ENCODE assay signal across 27 cellular contexts in the genomic region with DNA sequence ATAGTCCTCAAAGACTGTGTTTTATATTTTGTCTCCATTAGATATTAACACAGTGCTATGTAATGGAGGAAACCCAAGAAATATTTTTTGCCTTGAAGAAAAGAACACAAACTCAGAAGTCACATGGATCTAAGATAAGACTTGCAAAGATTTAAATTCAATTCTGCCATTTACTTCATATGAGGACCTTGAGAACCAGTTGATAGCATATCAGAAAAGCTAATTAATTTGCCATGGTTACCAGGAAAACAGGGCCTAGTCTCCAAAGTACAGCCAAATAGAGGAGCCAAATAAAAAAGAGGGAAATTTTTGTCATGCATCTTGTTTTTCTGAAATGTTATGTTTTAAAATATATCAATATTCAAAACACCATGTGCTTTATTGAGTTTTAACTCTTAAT. TPM values are rescaled to one million over a fixed set of nuclear protein-coding genes. Genes with fewer than 3 reads are reported as not detected.
DNase-seq lines count a peak whose midpoint lies in the region; ATAC-seq, FAIRE-seq and TF ChIP-seq lines count a peak whose summit lies in the region.
"Had no signal": no experiment of that assay in that cellular context is flagged by ENCODE, and none has a peak within 500 bp of the region (broad histone marks: within the 10 kb centered on the region; RNA-seq: fewer than 3 reads in every experiment).

No MANE protein-coding gene starts in this region.

- no peak overlapping the region for H3K27ac Mint-ChIP-seq in astrocyte (ENCODE audit: unreplicated experiment)
- no peak overlapping the region for H3K27ac Mint-ChIP-seq in T-helper 17 cell
- H3K27ac Mint-ChIP-seq: CD4-positive, alpha-beta T cell had no signal

- H3K36me3 Mint-ChIP-seq in astrocyte (ENCODE audit: low read depth, unreplicated experiment) (no peaks in the 10 kb centered on the region), T-helper 17 cell (ENCODE audit: low read depth) (peaks cover 2% of the 10 kb centered on the region)

- H3K4me3 ChIP-seq in astrocyte (ENCODE audit: insufficient read depth, low read depth, low read length) (no peak overlapping the region), mesendoderm (ENCODE audit: low read length) (no peak overlapping the region)
- H3K4me3 ChIP-seq: BLaER1, PC-9, SJSA1 had no signal

- no peaks in the 10 kb centered on the region for H3K9me3 Mint-ChIP-seq in astrocyte (ENCODE audit: unreplicated experiment)
- H3K9me3 Mint-ChIP-seq: CD4-positive, alpha-beta T cell had no signal

- no peak overlapping the region for H4K8ac ChIP-seq in mesendoderm (ENCODE audit: low read depth, low read length)

- peaks cover 5% of the 10 kb centered on the region for H3K4me1 ChIP-seq in astrocyte (ENCODE audit: insufficient read depth, low read length)
- no peaks in the 10 kb centered on the region for H3K4me1 ChIP-seq in mesendoderm (ENCODE audit: control insufficient read depth, low read depth, low read length)
- H3K4me1 ChIP-seq: SJSA1 had no signal

- H2BK120ac ChIP-seq in mesendoderm (ENCODE audit: low read depth, low read length), result no peak overlapping the region

- H3K4me3 Mint-ChIP-seq in astrocyte (ENCODE audit: unreplicated experiment) (no peak overlapping the region), T-helper 17 cell (no peak overlapping the region)
- H3K4me3 Mint-ChIP-seq: CD4-positive, alpha-beta T cell had no signal

- no peak overlapping the region for H2BK15ac ChIP-seq in mesendoderm (replicated peaks; ENCODE audit: low read depth)

- no peak overlapping the region for H3K4ac ChIP-seq in mesendoderm (ENCODE audit: low read depth, low read length)

- no peaks in the 10 kb centered on the region for H4K20me1 ChIP-seq in astrocyte (ENCODE audit: insufficient read depth, low read length)
- H4K20me1 ChIP-seq: BLaER1 had no signal

- no peak overlapping the region for H3K18ac ChIP-seq in mesendoderm (ENCODE audit: low read length)

- H3K9me3 ChIP-seq in astrocyte (ENCODE audit: insufficient read depth, low read depth, low read length) (no peaks in the 10 kb centered on the region), T-helper 17 cell (ENCODE audit: control insufficient read depth, low read length, poor library complexity, severe bottlenecking) (no peaks in the 10 kb centered on the region)
- H3K9me3 ChIP-seq: BLaER1, SJSA1 had no signal

- no peak overlapping the region for H3K23ac ChIP-seq in mesendoderm (ENCODE audit: low read length)

- H3K27ac ChIP-seq in astrocyte (ENCODE audit: low read depth, low read length), result no peak overlapping the region
- H3K27ac ChIP-seq in mesendoderm (ENCODE audit: low read depth, low read length), result no peak overlapping the region
- H3K27ac ChIP-seq: 22Rv1, BLaER1, KMS-11, PC-9, SJSA1 had no signal

- no peak overlapping the region for H2AFZ ChIP-seq in astrocyte (ENCODE audit: low read depth, low read length)
- H2AFZ ChIP-seq: PC-9 had no signal

- no peaks in the 10 kb centered on the region for H3K36me3 ChIP-seq in astrocyte (ENCODE audit: insufficient read depth, low read length)
- no peaks in the 10 kb centered on the region for H3K36me3 ChIP-seq in mesendoderm (ENCODE audit: control insufficient read depth, insufficient read depth, low read length)
- H3K36me3 ChIP-seq: BLaER1, SJSA1 had no signal

- no peak for TF ChIP-seq CTCF in astrocyte (IDR thresholded peaks at IDR 0.05; ENCODE audit: insufficient read depth, low read depth, low read length)

- H4K5ac ChIP-seq in mesendoderm (ENCODE audit: low read length), result no peak overlapping the region

- no peaks in the 10 kb centered on the region for H3K79me1 ChIP-seq in mesendoderm (ENCODE audit: low read length)

- peak; percentile 26 for FAIRE-seq in astrocyte (lab: Jason Lieb, UNC)
- FAIRE-seq: GM12891, H1 had no signal

- H3K27me3 Mint-ChIP-seq in astrocyte (ENCODE audit: low read depth, unreplicated experiment) (no peaks in the 10 kb centered on the region), T-helper 17 cell (peaks cover 28% of the 10 kb centered on the region)

- H3K9ac ChIP-seq in astrocyte (ENCODE audit: low read length) (no peak overlapping the region), mesendoderm (ENCODE audit: low read length) (no peak overlapping the region)
- H3K9ac ChIP-seq: BLaER1, KMS-11 had no signal

- H3K79me2 ChIP-seq in astrocyte (ENCODE audit: insufficient read depth, low read length), result no peaks in the 10 kb centered on the region
- no peaks in the 10 kb centered on the region for H3K79me2 ChIP-seq in mesendoderm (ENCODE audit: control insufficient read depth, insufficient read depth, low read length)

- ATAC-seq in T-helper 17 cell, result no peak
- ATAC-seq: Right ventricle myocardium inferior had no signal

- H3K56ac ChIP-seq in mesendoderm (ENCODE audit: low read length), result no peak overlapping the region

- H2BK5ac ChIP-seq in mesendoderm (ENCODE audit: low read length), result no peak overlapping the region

- H2AK5ac ChIP-seq in mesendoderm (ENCODE audit: low read length), result no peak overlapping the region

- peak; percentile 26 for DNase-seq in DMS 273 (lab: John Stamatoyannopoulos, UW; ENCODE audit: unreplicated experiment)
- no peak for DNase-seq in DMS 273 treated with DMSO at 0.1 percent for 48 hours (lab: John Stamatoyannopoulos, UW)
- DNase-seq in astrocyte (ENCODE audit: low read depth), result no peak
- peak; percentile 71 for DNase-seq in mesendoderm
- DNase-seq in NCI-H446 treated with DMSO at 0.1 percent for 48 hours (lab: John Stamatoyannopoulos, UW), result no peak
- no peak for DNase-seq in Ammon's horn (ENCODE audit: low spot score)
- no peak for DNase-seq in T-helper 17 cell
- DNase-seq: CD4-positive, alpha-beta T cell; DMS79; EL; GF-D8; HCEC 1CT; NCI-H1048; NCI-H1417; NCI-H1694 treated with DMSO at 0.1 percent for 48 hours; NCI-H2081 treated with DMSO at 0.1 percent for 48 hours; NCI-H2171; NCI-H226; NCI-H510A treated with DMSO at 0.1 percent for 48 hours; PC-9 had no signal

- H3K4me1 Mint-ChIP-seq in astrocyte (ENCODE audit: low read depth, unreplicated experiment) (no peaks in the 10 kb centered on the region), T-helper 17 cell (no peaks in the 10 kb centered on the region)

- H3K4me2 ChIP-seq in astrocyte (ENCODE audit: low read length) (no peak overlapping the region), mesendoderm (ENCODE audit: low read length) (no peak overlapping the region)
- H3K4me2 ChIP-seq: BLaER1, KMS-11, PC-9 had no signal

- H3K27me3 ChIP-seq in astrocyte (ENCODE audit: insufficient read depth, low read length) (no peaks in the 10 kb centered on the region), mesendoderm (ENCODE audit: insufficient read depth, low read length, poor library complexity) (no peaks in the 10 kb centered on the region)
- H3K27me3 ChIP-seq: BLaER1, SJSA1 had no signal

RNA-seq across cellular contexts. Expression of gene TOMM7, which starts 10.5 kb away (rescaled TPM):
- total RNA-seq in astrocyte (217 and 229 TPM in 2 replicates), T-helper 17 cell (100 to 1,000 TPM; 425 to 606 TPM)
- 769 TPM for polyA plus RNA-seq in mesendoderm (2013, experiment 1 of 2)
- 773 TPM for polyA plus RNA-seq in mesendoderm (2013, experiment 2 of 2)

Comparison
In these comparisons a context has a peak if more than half of its experiments do, and no peak if none do; other contexts are left out.
1. DNase-seq: peak in DMS 273 (single experiment) and mesendoderm (single experiment); none in DMS 273 treated with DMSO at 0.1 percent for 48 hours (single experiment), astrocyte (single experiment), NCI-H446 treated with DMSO at 0.1 percent for 48 hours (single experiment), Ammon's horn (single experiment) and T-helper 17 cell (0 of 3).